In the genomic region with DNA sequence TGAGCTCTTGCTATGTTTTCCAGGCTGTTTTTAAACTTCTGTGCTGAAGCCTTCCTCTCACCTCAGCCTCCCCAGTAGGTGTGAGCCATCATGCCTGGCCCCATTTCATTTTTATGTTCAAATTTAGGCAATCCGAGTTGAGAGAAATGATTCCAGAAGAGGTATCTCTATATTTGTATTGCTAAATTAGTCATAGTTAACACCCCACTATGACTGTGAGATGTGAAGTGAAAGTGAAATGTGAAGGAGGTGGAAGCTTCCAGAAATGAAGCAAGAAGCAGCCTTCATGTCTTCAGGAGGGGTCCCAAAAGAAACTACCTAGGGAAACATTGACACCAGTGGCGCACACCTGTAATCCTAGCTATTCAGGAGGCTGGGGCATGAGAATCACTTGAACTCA, we compare ENCODE assay signal across 16 cellular contexts. TPM values are rescaled to one million over a fixed set of nuclear protein-coding genes. Genes with fewer than 3 reads are reported as not detected.
A peak's percentile ranks its signal among the peaks of the same experiment; 100 is the strongest.
DNase-seq lines count a peak whose midpoint lies in the region; ATAC-seq and TF ChIP-seq lines count a peak whose summit lies in the region.
"Had no signal": no experiment of that assay in that cellular context is flagged by ENCODE, and none has a peak within 500 bp of the region (broad histone marks: within the 10 kb centered on the region; RNA-seq: fewer than 3 reads in every experiment).

No MANE protein-coding gene starts in this region.

- H3K36me3 ChIP-seq in ovary: no peaks in the 10 kb centered on the region

- TF ChIP-seq EP300 in ovary (IDR thresholded peaks at IDR 0.05): no peak

- no peak for TF ChIP-seq CTCF in ovary (IDR thresholded peaks at IDR 0.05)

- H3K9me3 ChIP-seq in ovary: no peaks in the 10 kb centered on the region

- no peak overlapping the region for H3K27ac ChIP-seq in ovary
- H3K27ac ChIP-seq: RWPE1 had no signal

- intact Hi-C loops in ovary (cut with DNase I): no loop called here

- H3K27me3 ChIP-seq in ovary: no peaks in the 10 kb centered on the region

- WGBS in ovary, 3 donors: 73 to 79% (median 73%) methylated on average over 2 of the region's 2 CpGs

- ATAC-seq in GM18498 (IDR thresholded peaks at IDR 0.05; ENCODE audit: unreplicated experiment): peak; percentile 66
- ATAC-seq in GM19455 (IDR thresholded peaks at IDR 0.05; ENCODE audit: unreplicated experiment): peak; percentile 82
- ATAC-seq in HG02763 (IDR thresholded peaks at IDR 0.05; ENCODE audit: unreplicated experiment): peak; percentile 68
- ATAC-seq in HG03442 (IDR thresholded peaks at IDR 0.05; ENCODE audit: unreplicated experiment): peak; percentile 78
- ATAC-seq in HG02970 (IDR thresholded peaks at IDR 0.05; ENCODE audit: low FRiP score, unreplicated experiment): no peak
- ATAC-seq: stimulated activated memory B cell treated with anti-CD40 and anti-IgM and Interleukin-4, amounts not matched to agents 10 μg/mL and 1 μg/mL and 100 μg/mL, for 72 hours had no signal

- no peak overlapping the region for H3K4me3 ChIP-seq in ovary

- TF ChIP-seq POLR2A in ovary (IDR thresholded peaks at IDR 0.05): no peak

- DNase-seq in ovary (no peak), NCI-H2171 (lab: John Stamatoyannopoulos, UW) (no peak), UCSD-AML1 (lab: John Stamatoyannopoulos, UW; ENCODE audit: unreplicated experiment) (no peak)
- DNase-seq: activated CD8-positive, alpha-beta memory T cell treated with anti-CD3 and anti-CD28 coated beads, Interleukin-2, amount 50 U/mL, for 4 hours; amniotic stem cell; DMS53 had no signal

- H3K4me1 ChIP-seq in ovary (ENCODE audit: insufficient read depth): no peaks in the 10 kb centered on the region

RNA-seq across cellular contexts. Expression of a gene that starts 17.7 kb away (rescaled TPM):
- total RNA-seq in ovary: under 1 TPM in 1 of 7 donors, not detected in 6; 0.10 TPM
- polyA plus RNA-seq in ovary: not detected
- total RNA-seq: glomerular endothelial cell had no signal
- polyA plus RNA-seq: AG04450, IgD-negative memory B cell had no signal
